In genomic region chr15:93288718-93289117, GRCh38 we compare ENCODE assay signal across 1 cellular context.
TF ChIP-seq lines count a peak whose summit lies in the region.

No MANE protein-coding gene starts in this region.

TF ChIP-seq in GM23338, 12 proteins besides CTCF, POLR2A, EP300 and RAD21 (continued from another document):
- TF ChIP-seq ZNF462 (CRISPR knock-in tag; IDR thresholded peaks at IDR 0.05) (no peak), ZNF331 (CRISPR knock-in tag; IDR thresholded peaks at IDR 0.05; ENCODE audit: low read depth) (no peak), POLR2AphosphoS5 (IDR thresholded peaks at IDR 0.05; ENCODE audit: low read depth) (no peak), ETS1 (IDR thresholded peaks at IDR 0.05) (no peak)
